ENCODE assay signal across 8 cellular contexts in genomic region chr3:13479332-13479581, GRCh38. TPM values are rescaled to one million over a fixed set of nuclear protein-coding genes. Genes with fewer than 3 reads are reported as not detected.
DNase-seq lines count a peak whose midpoint lies in the region; ATAC-seq, FAIRE-seq and TF ChIP-seq lines count a peak whose summit lies in the region.

No MANE protein-coding gene starts in this region.

- no peak overlapping the region for H2BK12ac ChIP-seq in neuronal stem cell (ENCODE audit: low read length)

- H3K27ac ChIP-seq in neuronal stem cell (replicated peaks; ENCODE audit: low read length) (peak overlapping the region; percentile 94), upper lobe of left lung (peak overlapping the region; percentile 88 to 95 (median 90))

- no CpG with 5 or more reads among the region's 13 CpGs for WGBS in neuronal stem cell (ENCODE audit: extremely low coverage in 2 of 2, insufficient read length in 2 of 2, insufficient replicate concordance in 1 of 2), 2 donors
- 9% methylated on average over 9 of the region's 13 CpGs; no CpG with 5 or more reads in 1 of the 2 donors for WGBS in upper lobe of left lung, 2 donors

- H3K4me3 ChIP-seq in neuronal stem cell (ENCODE audit: low read length in 2 of 2): peak overlapping the region; percentile 54 to 85
- peak overlapping the region; percentile 50 to 89 (median 81) for H3K4me3 ChIP-seq in upper lobe of left lung

- peaks cover 11 to 22% of the 10 kb centered on the region in 2 donors for H3K4me1 ChIP-seq in neuronal stem cell (ENCODE audit: control insufficient read depth in 2 of 2, insufficient read depth in 1 of 2, low read depth in 1 of 2, low read length in 2 of 2)
- peaks cover 14 to 20% (median 17%) of the 10 kb centered on the region in 4 donors for H3K4me1 ChIP-seq in upper lobe of left lung

- H4K8ac ChIP-seq in neuronal stem cell (ENCODE audit: low read depth, low read length): no peak overlapping the region

- TF ChIP-seq CTCF in upper lobe of left lung (IDR thresholded peaks at IDR 0.05): no peak

- peak overlapping the region; percentile 34 for H2BK120ac ChIP-seq in neuronal stem cell (ENCODE audit: low read depth, low read length)

- peak overlapping the region; percentile 81 for H3K4me2 ChIP-seq in neuronal stem cell (ENCODE audit: insufficient read depth, low read length, poor library complexity, severe bottlenecking)

- H3K36me3 Mint-ChIP-seq in activated T-cell treated with anti-CD3 and anti-CD28 coated beads, Interleukin-2, amount 50 U/mL, for 4 hours (ENCODE audit: insufficient read depth): no peaks in the 10 kb centered on the region

- peak overlapping the region; percentile 75 for H3K23ac ChIP-seq in neuronal stem cell (ENCODE audit: low read depth, low read length, poor library complexity)

- peak overlapping the region; percentile 89 for H3K4me3 Mint-ChIP-seq in activated T-cell treated with anti-CD3 and anti-CD28 coated beads, Interleukin-2, amount 50 U/mL, for 4 hours

- FAIRE-seq in frontal cortex (lab: Jason Lieb, UNC): no peak

- H3K9me3 ChIP-seq in neuronal stem cell (replicated peaks in 1 of 2; ENCODE audit: control insufficient read depth in 2 of 2, insufficient read depth in 1 of 2, low read depth in 1 of 2, low read length in 2 of 2): no peaks in the 10 kb centered on the region
- H3K9me3 ChIP-seq in upper lobe of left lung: no peaks in the 10 kb centered on the region

- no peak for TF ChIP-seq POLR2A in upper lobe of left lung (IDR thresholded peaks at IDR 0.05)

- H2BK15ac ChIP-seq in neuronal stem cell (ENCODE audit: low read length): no peak overlapping the region

- H3K9me3 Mint-ChIP-seq in activated T-cell treated with anti-CD3 and anti-CD28 coated beads, Interleukin-2, amount 50 U/mL, for 4 hours: no peaks in the 10 kb centered on the region

- peak; percentile 7 for ATAC-seq in HG03442 (IDR thresholded peaks at IDR 0.05; ENCODE audit: unreplicated experiment)
- ATAC-seq in activated T-cell treated with anti-CD3 and anti-CD28 coated beads, Interleukin-2, amount 50 U/mL, for 4 hours: peak; percentile 8 to 9
- ATAC-seq in upper lobe of left lung (ENCODE audit: low FRiP score in 2 of 2): peak; percentile 34 to 52

- H3K4ac ChIP-seq in neuronal stem cell (ENCODE audit: low read length): no peak overlapping the region

- no peaks in the 10 kb centered on the region for H3K79me1 ChIP-seq in neuronal stem cell (ENCODE audit: low read depth, low read length)

- peaks cover 0 to 9% (median 0%) of the 10 kb centered on the region in 3 experiments for H3K27me3 ChIP-seq in neuronal stem cell (ENCODE audit: control insufficient read depth in 3 of 3, insufficient read depth in 3 of 3, low read depth in 1 of 3, low read length in 3 of 3)
- no peaks in the 10 kb centered on the region for H3K27me3 ChIP-seq in upper lobe of left lung

- H3K36me3 ChIP-seq in neuronal stem cell (replicated peaks in 1 of 2; ENCODE audit: control insufficient read depth in 2 of 2, insufficient read depth in 2 of 2, low read length in 2 of 2) (no peaks in the 10 kb centered on the region), upper lobe of left lung (peaks cover 0 to 3% (median 0%) of the 10 kb centered on the region in 4 donors)

- H4K91ac ChIP-seq in neuronal stem cell (ENCODE audit: low read depth, low read length, poor library complexity): no peak overlapping the region

- H3K14ac ChIP-seq in neuronal stem cell (ENCODE audit: low read length): peak overlapping the region; percentile 65

- H2AK5ac ChIP-seq in neuronal stem cell (ENCODE audit: low read depth, low read length): peak overlapping the region; percentile 50

- H2AFZ ChIP-seq in neuronal stem cell (ENCODE audit: low read length): peak overlapping the region; percentile 80

- peak overlapping the region; percentile 91 for H2BK5ac ChIP-seq in neuronal stem cell (ENCODE audit: low read length)

- DNase-seq in Daoy (ENCODE audit: low read depth): peak; percentile 35
- DNase-seq in activated T-cell treated with anti-CD3 and anti-CD28 coated beads, Interleukin-2, amount 50 U/mL, for 4 hours: no peak
- DNase-seq in frontal cortex (ENCODE audit: low spot score in 2 of 2): peak; percentile 74 to 84
- DNase-seq in neuronal stem cell (ENCODE audit: low spot score): no peak
- peak; percentile 53 to 90 for DNase-seq in upper lobe of left lung
- DNase-seq in dermis blood vessel endothelial cell: no peak
- DNase-seq in NOMO-1 treated with DMSO at 0.1 percent for 48 hours (lab: John Stamatoyannopoulos, UW; ENCODE audit: unreplicated experiment): no peak

- H3K9ac ChIP-seq in neuronal stem cell (ENCODE audit: low read depth, low read length, poor library complexity): peak overlapping the region; percentile 96

- H3K4me1 Mint-ChIP-seq in activated T-cell treated with anti-CD3 and anti-CD28 coated beads, Interleukin-2, amount 50 U/mL, for 4 hours (ENCODE audit: low read depth): peaks cover 9% of the 10 kb centered on the region

- H3K18ac ChIP-seq in neuronal stem cell (ENCODE audit: low read length): peak overlapping the region; percentile 97

- no peak for TF ChIP-seq EP300 in upper lobe of left lung (IDR thresholded peaks at IDR 0.05)

- H3K27me3 Mint-ChIP-seq in activated T-cell treated with anti-CD3 and anti-CD28 coated beads, Interleukin-2, amount 50 U/mL, for 4 hours (ENCODE audit: low read depth): no peaks in the 10 kb centered on the region

RNA-seq across cellular contexts. Expression of gene HDAC11, which starts 0.8 kb away (rescaled TPM):
- total RNA-seq in Daoy (2014; rRNA removed; shearing (Covaris generic)): 1.9 and 7.1 TPM in 2 replicates
- total RNA-seq in activated T-cell treated with anti-CD3 and anti-CD28 coated beads, Interleukin-2, amount 50 U/mL, for 4 hours: 1 to 10 TPM; 2.0 to 2.6 (median 2.3) TPM
- 10.2 TPM for total RNA-seq in frontal cortex
- polyA plus RNA-seq in neuronal stem cell (2013, experiment 1 of 2): 7.3 TPM
- polyA plus RNA-seq in neuronal stem cell (2013, experiment 2 of 2): 7.6 TPM
- 10 to 100 TPM; 11.5 to 28.1 (median 18.0) TPM for total RNA-seq in upper lobe of left lung
- total RNA-seq in dermis blood vessel endothelial cell: 8.8 and 10.5 TPM in 2 replicates

RNA-seq across cellular contexts. Expression of gene NUP210, which starts 59.1 kb away (rescaled TPM):
- 8.9 and 9.2 TPM in 2 replicates for total RNA-seq in Daoy (2014; rRNA removed; shearing (Covaris generic))
- 10 to 100 TPM; 80.3 to 83.4 (median 82.0) TPM for total RNA-seq in activated T-cell treated with anti-CD3 and anti-CD28 coated beads, Interleukin-2, amount 50 U/mL, for 4 hours
- 6.5 TPM for total RNA-seq in frontal cortex
- 35.4 TPM for polyA plus RNA-seq in neuronal stem cell (2013, experiment 1 of 2)
- 35.8 TPM for polyA plus RNA-seq in neuronal stem cell (2013, experiment 2 of 2)
- total RNA-seq in upper lobe of left lung: 10 to 100 TPM; 14.6 to 23.0 (median 20.8) TPM
- total RNA-seq in dermis blood vessel endothelial cell: 2.6 and 9.0 TPM in 2 replicates

Comparison
In these comparisons a context has a peak if more than half of its experiments do, and no peak if none do; other contexts are left out.
1. DNase-seq: peak in Daoy (single experiment), frontal cortex (2 of 2) and upper lobe of left lung (2 of 2); none in activated T-cell treated with anti-CD3 and anti-CD28 coated beads, Interleukin-2, amount 50 U/mL, for 4 hours (single experiment), neuronal stem cell (single experiment), dermis blood vessel endothelial cell (single experiment) and NOMO-1 treated with DMSO at 0.1 percent for 48 hours (single experiment).
2. Peak in every context shown above with its lines, with median percentiles within 50 percentile points of each other: ATAC-seq.